In the genomic region with DNA sequence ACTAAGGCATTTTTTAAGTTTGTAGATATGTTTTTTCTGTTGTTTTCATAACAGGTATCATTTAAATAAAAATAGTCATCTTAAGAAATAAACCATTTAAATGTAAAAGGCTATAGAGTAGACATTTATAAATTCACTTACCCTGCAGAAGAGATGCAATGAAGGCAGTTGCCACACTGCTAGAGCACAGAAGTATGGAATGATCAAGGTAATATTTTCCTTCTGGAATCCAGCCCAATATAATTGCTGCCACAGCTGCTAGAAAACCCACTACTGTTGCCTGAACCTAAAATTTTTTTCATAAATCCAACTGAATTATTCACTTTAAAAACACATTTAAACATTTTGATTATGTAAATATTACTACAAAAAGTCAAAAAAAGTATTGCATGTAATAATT, we compare ENCODE assay signal across 21 cellular contexts.
"Had no signal": no experiment of that assay in that cellular context is flagged by ENCODE, and none has a peak within 500 bp of the region (broad histone marks: within the 10 kb centered on the region; RNA-seq: fewer than 3 reads in every experiment).

No MANE protein-coding gene starts in this region.

- H3K27me3 ChIP-seq: brain microvascular endothelial cell, dorsolateral prefrontal cortex had no signal

- H3K4me3 ChIP-seq: coronary artery, dorsolateral prefrontal cortex had no signal

- H3K36me3 ChIP-seq: brain microvascular endothelial cell had no signal

- DNase-seq: activated CD4-positive, alpha-beta memory T cell treated with anti-CD3 and anti-CD28 coated beads, Interleukin-2, amount 10 ng/mL, durations not matched to agents 7 days and 5 days; activated CD4-positive, alpha-beta T cell treated with anti-CD3 and anti-CD28 coated beads for 1 hour; activated CD4-positive, alpha-beta T cell treated with anti-CD3 and anti-CD28 coated beads for 4 hours; activated CD4-positive, alpha-beta T cell treated with anti-CD3 and anti-CD28 coated beads, Interleukin-2, amount 10 ng/mL, durations not matched to agents 7 days and 5 days; activated CD4-positive, alpha-beta T cell treated with anti-CD3 and anti-CD28 coated beads, Interleukin-2, amount 50 U/mL, for 4 hours; activated effector memory CD4-positive, alpha-beta T cell treated with Interleukin-2 at 50 U/mL for 16 hours; activated gamma-delta T cell treated with Interleukin-2 at 50 U/mL for 16 hours; activated naive CD4-positive, alpha-beta T cell treated with anti-CD3 and anti-CD28 coated beads, Interleukin-2, amount 50 U/mL, for 16 hours; activated naive CD4-positive, alpha-beta T cell treated with Interleukin-2 at 50 U/mL for 16 hours; activated T-cell treated with anti-CD3 and anti-CD28 coated beads, Interleukin-2, amount 50 U/mL, for 4 hours; amniotic stem cell; anterior cingulate cortex; brain microvascular endothelial cell; dorsolateral prefrontal cortex; effector memory CD4-positive, alpha-beta T cell; endodermal cell; foreskin fibroblast; head of caudate nucleus; hippocampal formation had no signal

- H3K27ac ChIP-seq: brain microvascular endothelial cell, coronary artery, dorsolateral prefrontal cortex, VCaP had no signal
